ENCODE assay signal across 31 cellular contexts in genomic region chr19:2512523-2513431, GRCh38. TPM values are rescaled to one million over a fixed set of nuclear protein-coding genes. Genes with fewer than 3 reads are reported as not detected.
DNase-seq lines count a peak whose midpoint lies in the region; ATAC-seq and TF ChIP-seq lines count a peak whose summit lies in the region.
"Had no signal": no experiment of that assay in that cellular context is flagged by ENCODE, and none has a peak within 500 bp of the region (broad histone marks: within the 10 kb centered on the region; RNA-seq: fewer than 3 reads in every experiment).

No MANE protein-coding gene starts in this region.

- H2AK9ac ChIP-seq in IMR-90 (replicated peaks; ENCODE audit: low read depth, low read length, poor library complexity): no peak overlapping the region

- H3K27me3 ChIP-seq in IMR-90 (ENCODE audit: control insufficient read depth, insufficient read depth, low read length): no peaks in the 10 kb centered on the region
- no peaks in the 10 kb centered on the region for H3K27me3 ChIP-seq in right cardiac atrium (ENCODE audit: control insufficient read depth, insufficient read depth)
- H3K27me3 ChIP-seq: breast epithelium, heart right ventricle, sigmoid colon had no signal

- H2BK120ac ChIP-seq in IMR-90 (ENCODE audit: low read depth, low read length): no peak overlapping the region

- H3K4me3 Mint-ChIP-seq in stimulated activated memory B cell treated with anti-CD40 and anti-IgM and Interleukin-4, amounts not matched to agents 10 μg/mL and 1 μg/mL and 100 μg/mL, for 72 hours: no peak overlapping the region
- H3K4me3 Mint-ChIP-seq: activated CD8-positive, alpha-beta T cell treated with anti-CD3 and anti-CD28 coated beads for 36 hours; activated naive CD4-positive, alpha-beta T cell treated with anti-CD3 and anti-CD28 coated beads, Interleukin-2, amount 50 U/mL, for 24 hours; CD8-positive, alpha-beta memory T cell had no signal

- H4K91ac ChIP-seq in IMR-90 (ENCODE audit: insufficient read depth, low read depth, low read length): no peak overlapping the region

- ATAC-seq in IMR-90 (ENCODE audit: low read depth) (no peak), right cardiac atrium (peak; percentile 33 to 50), HG03520 (IDR thresholded peaks at IDR 0.05; ENCODE audit: unreplicated experiment) (no peak)
- no peak for ATAC-seq in stimulated activated memory B cell treated with anti-CD40 and anti-IgM and Interleukin-4, amounts not matched to agents 10 μg/mL and 1 μg/mL and 100 μg/mL, for 72 hours
- ATAC-seq: activated CD8-positive, alpha-beta T cell treated with anti-CD3 and anti-CD28 coated beads for 36 hours had no signal

- H3K36me3 ChIP-seq in IMR-90 (ENCODE audit: control insufficient read depth, insufficient read depth, low read length): no peaks in the 10 kb centered on the region
- H3K36me3 ChIP-seq: breast epithelium, heart right ventricle, sigmoid colon, thoracic aorta had no signal

- in situ Hi-C loops in IMR-90 (cut with MboI; ENCODE audit: low sequenced_read_pairs): no loop called here

- H3K4me3 ChIP-seq in IMR-90 (ENCODE audit: insufficient read depth, low read depth, low read length) (no peak overlapping the region), right cardiac atrium (ENCODE audit: low read length) (no peak overlapping the region)
- H3K4me3 ChIP-seq: breast epithelium, heart right ventricle, sigmoid colon, thoracic aorta had no signal

- H3K27ac ChIP-seq in IMR-90 (ENCODE audit: insufficient read depth, low read length) (no peak overlapping the region), right cardiac atrium (ENCODE audit: low read length) (no peak overlapping the region)
- H3K27ac ChIP-seq: breast epithelium, epithelial cell of prostate, heart right ventricle, sigmoid colon, thoracic aorta had no signal

- H2BK15ac ChIP-seq in IMR-90 (ENCODE audit: low read depth, low read length): no peak overlapping the region

- H3K18ac ChIP-seq in IMR-90 (ENCODE audit: low read depth, low read length): no peak overlapping the region

- peak overlapping the region; percentile 75 for H3K27ac Mint-ChIP-seq in stimulated activated memory B cell treated with anti-CD40 and anti-IgM and Interleukin-4, amounts not matched to agents 10 μg/mL and 1 μg/mL and 100 μg/mL, for 72 hours
- H3K27ac Mint-ChIP-seq: activated CD8-positive, alpha-beta T cell treated with anti-CD3 and anti-CD28 coated beads for 36 hours; activated naive CD4-positive, alpha-beta T cell treated with anti-CD3 and anti-CD28 coated beads, Interleukin-2, amount 50 U/mL, for 24 hours; activated T-helper 2 cell treated with anti-CD3 and anti-CD28 coated beads, Interferon-gamma antibody, Interleukin-2, Interleukin-4, amounts not matched to agents 10 μg/mL and 5 μg/mL and 100 μg/mL, durations not matched to agents 14 hours and 24 hours and 36 hours; CD8-positive, alpha-beta memory T cell; progenitor cell of endocrine pancreas had no signal

- dilution Hi-C loops in IMR-90 (cut with HindIII; ENCODE audit: low sequenced_read_pairs, unreplicated experiment): no loop called here

- CTCF ChIA-PET in IMR-90 (lab: Yijun Ruan, JAX): no interaction called here

- no peak overlapping the region for H4K5ac ChIP-seq in IMR-90 (ENCODE audit: low read depth, low read length)

- H3K4me1 Mint-ChIP-seq in stimulated activated memory B cell treated with anti-CD40 and anti-IgM and Interleukin-4, amounts not matched to agents 10 μg/mL and 1 μg/mL and 100 μg/mL, for 72 hours: peaks cover 34% of the 10 kb centered on the region

- H2AK5ac ChIP-seq in IMR-90 (ENCODE audit: low read depth, low read length): no peak overlapping the region

- BruUV-seq in IMR-90 (replicated peaks; lab: Mats Ljungman, UMichigan): no TSS peak

- no peaks in the 10 kb centered on the region for H3K79me1 ChIP-seq in IMR-90 (ENCODE audit: low read depth in 1 of 2, low read length in 2 of 2)

- no peak overlapping the region for H2BK20ac ChIP-seq in IMR-90 (ENCODE audit: low read depth, low read length)

- H2AFZ ChIP-seq in IMR-90 (replicated peaks; ENCODE audit: low read length, poor library complexity): peak overlapping the region; percentile 49

- intact Hi-C loops in IMR-90 (cut with micrococcal nuclease): no loop called here
- intact Hi-C loops in right cardiac atrium (cut with DNase I): no loop called here

- H3K4ac ChIP-seq in IMR-90 (ENCODE audit: low read depth, low read length): no peak overlapping the region

- no peaks in the 10 kb centered on the region for H3K4me1 ChIP-seq in IMR-90 (ENCODE audit: control insufficient read depth, insufficient read depth, low read length)
- H3K4me1 ChIP-seq in right cardiac atrium (ENCODE audit: control insufficient read depth, insufficient read depth, low read length): no peaks in the 10 kb centered on the region
- H3K4me1 ChIP-seq: breast epithelium, sigmoid colon had no signal

- no peaks in the 10 kb centered on the region for H4K20me1 ChIP-seq in IMR-90 (ENCODE audit: insufficient read depth, low read length)

- TF ChIP-seq RAD21 in IMR-90 (IDR thresholded peaks at IDR 0.05; ENCODE audit: low read length): no peak

- H3K56ac ChIP-seq in IMR-90 (ENCODE audit: extremely low read depth, insufficient read depth, low read length): no peak overlapping the region

- no peak overlapping the region for H3K4me2 ChIP-seq in IMR-90 (ENCODE audit: low read depth, low read length)

- DNase-seq in NCI-H2029 (lab: John Stamatoyannopoulos, UW) (peak; percentile 56), NCI-H2029 treated with DMSO at 0.1 percent for 48 hours (lab: John Stamatoyannopoulos, UW) (no peak), IMR-90 (no peak), right cardiac atrium (peak in 2 of 3 donors; percentile 30 to 61), foreskin melanocyte (no peak), GM10266 (ENCODE audit: extremely low spot score) (no peak)
- DNase-seq: activated CD4-positive, alpha-beta T cell treated with anti-CD3 and anti-CD28 coated beads for 1 hour; activated CD8-positive, alpha-beta T cell treated with anti-CD3 and anti-CD28 coated beads for 36 hours; AML-193; amygdala; CD8-positive, alpha-beta memory T cell; DMS53; effector CD4-positive, alpha-beta T cell; GF-D8; heart right ventricle; Kasumi-1; NCI-H187 treated with DMSO at 0.1 percent for 48 hours; NCI-H226; NCI-H69; sigmoid colon; stimulated activated naive CD4-positive, alpha-beta T cell treated with Interleukin-2 at 50 U/mL for 16 hours; T-helper 2 cell had no signal

- no peak overlapping the region for H3K23ac ChIP-seq in IMR-90 (ENCODE audit: low read depth, low read length)

- 0 out of 2 replicates have a peak, but pooled peaks cover 2% of the 10 kb centered on the region for H3K9me1 ChIP-seq in IMR-90 (ENCODE audit: insufficient read depth, low read length)

- H3K27me3 Mint-ChIP-seq in stimulated activated memory B cell treated with anti-CD40 and anti-IgM and Interleukin-4, amounts not matched to agents 10 μg/mL and 1 μg/mL and 100 μg/mL, for 72 hours: no peaks in the 10 kb centered on the region
- H3K27me3 Mint-ChIP-seq: activated CD8-positive, alpha-beta T cell treated with anti-CD3 and anti-CD28 coated beads for 36 hours; activated naive CD4-positive, alpha-beta T cell treated with anti-CD3 and anti-CD28 coated beads, Interleukin-2, amount 50 U/mL, for 24 hours; CD8-positive, alpha-beta memory T cell; memory B cell; progenitor cell of endocrine pancreas had no signal

- H3K9me3 Mint-ChIP-seq in stimulated activated memory B cell treated with anti-CD40 and anti-IgM and Interleukin-4, amounts not matched to agents 10 μg/mL and 1 μg/mL and 100 μg/mL, for 72 hours: peaks cover 3% of the 10 kb centered on the region
- H3K9me3 Mint-ChIP-seq: activated CD8-positive, alpha-beta T cell treated with anti-CD3 and anti-CD28 coated beads for 36 hours; activated naive CD4-positive, alpha-beta T cell treated with anti-CD3 and anti-CD28 coated beads, Interleukin-2, amount 50 U/mL, for 24 hours; activated T-helper 2 cell treated with anti-CD3 and anti-CD28 coated beads, Interferon-gamma antibody, Interleukin-2, Interleukin-4, amounts not matched to agents 10 μg/mL and 5 μg/mL and 100 μg/mL, durations not matched to agents 14 hours and 24 hours and 36 hours; CD8-positive, alpha-beta memory T cell; memory B cell had no signal

- H3K9me3 ChIP-seq in IMR-90 (ENCODE audit: control insufficient read depth, insufficient read depth, low read length): no peaks in the 10 kb centered on the region
- no peaks in the 10 kb centered on the region for H3K9me3 ChIP-seq in right cardiac atrium (ENCODE audit: control insufficient read depth, low read length)
- H3K9me3 ChIP-seq: breast epithelium, heart right ventricle, sigmoid colon, thoracic aorta had no signal

- no peak for TF ChIP-seq POLR2A in IMR-90 (IDR thresholded peaks at IDR 0.05; ENCODE audit: low read depth, low read length)

- no peak overlapping the region for H3K14ac ChIP-seq in IMR-90 (replicated peaks; ENCODE audit: low read depth, low read length)

- peaks cover 10% of the 10 kb centered on the region for H3K36me3 Mint-ChIP-seq in stimulated activated memory B cell treated with anti-CD40 and anti-IgM and Interleukin-4, amounts not matched to agents 10 μg/mL and 1 μg/mL and 100 μg/mL, for 72 hours
- H3K36me3 Mint-ChIP-seq: activated naive CD4-positive, alpha-beta T cell treated with anti-CD3 and anti-CD28 coated beads, Interleukin-2, amount 50 U/mL, for 24 hours; CD8-positive, alpha-beta memory T cell had no signal

- POLR2A ChIA-PET in IMR-90 (lab: Charles Lee; ENCODE audit: unreplicated experiment): interaction anchor here (0.6 kb wide), 2 partner anchors 15 to 49 kb away, joined by 5 to 6 read pairs; no protein-coding TSS in a partner anchor

- no peak overlapping the region for H4K8ac ChIP-seq in IMR-90 (ENCODE audit: low read depth in 2 of 2, low read length in 2 of 2)

- H3K9ac ChIP-seq in IMR-90 (ENCODE audit: low read depth, low read length): no peak overlapping the region

- H2BK5ac ChIP-seq in IMR-90 (ENCODE audit: low read depth, low read length, poor library complexity, severe bottlenecking): no peak overlapping the region

- no peak for TF ChIP-seq CTCF in IMR-90 (conservative IDR thresholded peaks at IDR 0.05; ENCODE audit: low read depth, low read length)
- TF ChIP-seq CTCF in GM10266 (IDR thresholded peaks at IDR 0.05; ENCODE audit: control insufficient read depth, insufficient read depth, low read depth, missing control alignments): no peak

- 71% methylated on average over 6 of the region's 41 CpGs; no CpG with 5 or more reads in 1 of the 2 experiments for WGBS in IMR-90 (ENCODE audit: extremely low coverage in 2 of 2, insufficient read length in 1 of 2), 2 experiments
- WGBS in right cardiac atrium: 56% methylated on average over 41 of the region's 41 CpGs

RNA-seq across cellular contexts. Expression of gene GADD45B, which starts 36.9 kb away (rescaled TPM):
- total RNA-seq in IMR-90 (2012; rRNA removed): 28.1 and 30.1 TPM in 2 replicates
- polyA plus RNA-seq in IMR-90 (2012; rRNA removed): 84.0 and 106 TPM in 2 replicates
- polyA plus RNA-seq in IMR-90 (2012; cell fraction: cytosol; rRNA removed): 70.3 and 87.0 TPM in 2 replicates
- 301 and 400 TPM in 2 replicates for polyA plus RNA-seq in IMR-90 (2012; cell fraction: nucleus; rRNA removed; ENCODE audit: low replicate concordance)
- 100 to 1,000 TPM in 2 of 4 donors, 10 to 100 TPM in 2; 52.4 to 205 (median 78.9) TPM for total RNA-seq in right cardiac atrium
- polyA plus RNA-seq in right cardiac atrium: 195 TPM

RNA-seq across cellular contexts. Expression of gene LMNB2, which starts 56.0 kb away (rescaled TPM):
- total RNA-seq in IMR-90 (2012; rRNA removed) (104 and 108 TPM in 2 replicates), right cardiac atrium (10 to 100 TPM in 3 of 4 donors, 1 to 10 TPM in 1; 9.6 to 21.6 (median 14.9) TPM)
- polyA plus RNA-seq in IMR-90 (2012; rRNA removed) (106 and 117 TPM in 2 replicates), right cardiac atrium (12.1 TPM)
- 57.0 and 66.3 TPM in 2 replicates for polyA plus RNA-seq in IMR-90 (2012; cell fraction: cytosol; rRNA removed)
- 88.6 and 109 TPM in 2 replicates for polyA plus RNA-seq in IMR-90 (2012; cell fraction: nucleus; rRNA removed; ENCODE audit: low replicate concordance)

Comparison
In these comparisons a context has a peak if more than half of its experiments do, and no peak if none do; other contexts are left out.
1. DNase-seq: peak in NCI-H2029 (single experiment) and right cardiac atrium (2 of 3); none in NCI-H2029 treated with DMSO at 0.1 percent for 48 hours (single experiment), IMR-90 (single experiment), foreskin melanocyte (single experiment) and GM10266 (single experiment).
2. ATAC-seq: peak in right cardiac atrium (2 of 2); none in IMR-90 (single experiment), stimulated activated memory B cell treated with anti-CD40 and anti-IgM and Interleukin-4, amounts not matched to agents 10 μg/mL and 1 μg/mL and 100 μg/mL, for 72 hours (single experiment) and HG03520 (single experiment).